Comparison of ENCODE assay signal across 1 cellular context in the genomic region with DNA sequence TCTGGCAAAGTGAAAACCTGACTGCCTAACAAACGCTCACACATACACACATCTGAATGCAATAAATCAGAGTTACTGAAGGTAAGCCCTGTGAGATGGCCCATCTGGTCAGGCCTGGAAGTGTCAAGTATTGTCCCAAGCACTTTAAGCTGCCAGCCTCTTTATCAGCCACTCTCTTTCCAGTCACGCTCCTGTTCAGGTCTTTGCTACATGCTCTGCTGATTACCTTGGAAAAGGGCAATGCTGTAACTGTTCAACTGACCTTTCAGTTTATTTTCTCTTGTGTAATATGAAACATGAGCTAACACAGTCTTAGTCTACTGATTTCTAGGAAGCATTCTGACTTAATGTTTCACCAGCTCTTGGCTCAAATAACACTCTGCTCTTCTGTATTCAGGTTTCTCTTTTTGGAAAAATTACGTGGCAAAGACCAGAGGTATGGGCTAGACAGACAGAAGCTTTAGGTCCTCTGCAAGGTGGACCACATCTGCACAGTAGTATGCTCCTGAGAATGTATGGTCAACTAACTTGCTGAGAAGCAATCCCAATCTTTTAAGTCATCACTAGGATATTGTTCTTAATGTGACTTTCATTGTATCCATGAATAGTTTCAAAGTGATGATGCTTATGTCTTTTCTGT.
TF ChIP-seq lines count a peak whose summit lies in the region.

No MANE protein-coding gene starts in this region.

TF ChIP-seq in SK-N-SH, 30 proteins besides CTCF, POLR2A, EP300 and RAD21 (continued from another document):
- TF ChIP-seq, protein P1, sequence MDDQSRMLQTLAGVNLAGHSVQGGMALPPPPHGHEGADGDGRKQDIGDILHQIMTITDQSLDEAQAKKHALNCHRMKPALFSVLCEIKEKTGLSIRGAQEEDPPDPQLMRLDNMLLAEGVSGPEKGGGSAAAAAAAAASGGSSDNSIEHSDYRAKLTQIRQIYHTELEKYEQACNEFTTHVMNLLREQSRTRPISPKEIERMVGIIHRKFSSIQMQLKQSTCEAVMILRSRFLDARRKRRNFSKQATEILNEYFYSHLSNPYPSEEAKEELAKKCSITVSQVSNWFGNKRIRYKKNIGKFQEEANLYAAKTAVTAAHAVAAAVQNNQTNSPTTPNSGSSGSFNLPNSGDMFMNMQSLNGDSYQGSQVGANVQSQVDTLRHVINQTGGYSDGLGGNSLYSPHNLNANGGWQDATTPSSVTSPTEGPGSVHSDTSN (IDR thresholded peaks at IDR 0.05): no peak
- TF ChIP-seq, protein P2, sequence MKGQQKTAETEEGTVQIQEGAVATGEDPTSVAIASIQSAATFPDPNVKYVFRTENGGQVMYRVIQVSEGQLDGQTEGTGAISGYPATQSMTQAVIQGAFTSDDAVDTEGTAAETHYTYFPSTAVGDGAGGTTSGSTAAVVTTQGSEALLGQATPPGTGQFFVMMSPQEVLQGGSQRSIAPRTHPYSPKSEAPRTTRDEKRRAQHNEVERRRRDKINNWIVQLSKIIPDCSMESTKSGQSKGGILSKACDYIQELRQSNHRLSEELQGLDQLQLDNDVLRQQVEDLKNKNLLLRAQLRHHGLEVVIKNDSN (IDR thresholded peaks at IDR 0.05; ENCODE audit: borderline replicate concordance, low read depth): no peak
- TF ChIP-seq SMC3 (IDR thresholded peaks at IDR 0.05; ENCODE audit: low read depth, low read length): no peak
TF ChIP-seq in SK-N-SH: peak in this region for 0.
